19 cellular contexts compared by ENCODE assay signal in the genomic region with DNA sequence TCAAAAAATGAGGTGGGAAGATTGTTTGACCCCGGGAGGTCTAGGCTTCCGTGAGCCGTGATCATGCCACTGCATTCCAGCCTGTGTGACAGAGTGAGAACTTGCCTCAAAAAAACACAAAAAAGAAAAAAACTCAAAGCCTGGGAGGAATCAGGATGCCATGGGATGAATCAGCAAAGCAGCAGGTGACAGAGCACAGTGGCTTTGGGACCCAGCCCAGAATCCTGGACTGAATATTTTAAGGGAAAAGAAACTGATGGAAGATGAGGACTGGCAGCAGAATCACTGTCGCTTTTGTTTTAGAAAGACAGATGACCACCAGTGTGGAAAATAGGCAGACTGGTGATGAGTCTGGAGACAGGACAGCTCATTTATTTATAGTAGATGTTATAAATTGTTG. TPM values are rescaled to one million over a fixed set of nuclear protein-coding genes. Genes with fewer than 3 reads are reported as not detected.
DNase-seq lines count a peak whose midpoint lies in the region; ATAC-seq and TF ChIP-seq lines count a peak whose summit lies in the region.
"Had no signal": no experiment of that assay in that cellular context is flagged by ENCODE, and none has a peak within 500 bp of the region (broad histone marks: within the 10 kb centered on the region; RNA-seq: fewer than 3 reads in every experiment).

No MANE protein-coding gene starts in this region.

- peak overlapping the region; percentile 84 for H3K27ac Mint-ChIP-seq in osteocyte (ENCODE audit: unreplicated experiment)
- no peak overlapping the region for H3K27ac Mint-ChIP-seq in T-cell
- H3K27ac Mint-ChIP-seq: activated CD4-positive, alpha-beta T cell treated with anti-CD3 and anti-CD28 coated beads for 36 hours; activated naive CD8-positive, alpha-beta T cell treated with anti-CD3 and anti-CD28 coated beads for 36 hours; stimulated activated memory B cell treated with anti-CD40 and anti-IgM and Interleukin-4, amounts not matched to agents 10 μg/mL and 1 μg/mL and 100 μg/mL, for 72 hours had no signal

- peak; percentile 41 for ATAC-seq in SK-N-SH treated with all-trans-retinoic acid at 6 μM for 48 hours
- ATAC-seq in HG02623 (IDR thresholded peaks at IDR 0.05; ENCODE audit: unreplicated experiment) = no peak
- ATAC-seq in T-cell (replicated peaks in 1 of 4) = no peak
- no peak for ATAC-seq in sciatic nerve
- ATAC-seq: activated CD4-positive, alpha-beta T cell treated with anti-CD3 and anti-CD28 coated beads for 36 hours; stimulated activated memory B cell treated with anti-CD40 and anti-IgM and Interleukin-4, amounts not matched to agents 10 μg/mL and 1 μg/mL and 100 μg/mL, for 72 hours had no signal

- DNase-seq in EH (ENCODE audit: low read depth) (peak; percentile 88), foreskin fibroblast (peak; percentile 23 to 47), osteocyte (ENCODE audit: extremely low spot score, unreplicated experiment) (no peak), DMS53 treated with DMSO at 0.1 percent for 48 hours (lab: John Stamatoyannopoulos, UW; ENCODE audit: unreplicated experiment) (no peak), T-cell (no peak), sciatic nerve (ENCODE audit: low spot score) (no peak)
- DNase-seq: activated CD4-positive, alpha-beta T cell treated with anti-CD3 and anti-CD28 coated beads for 36 hours; activated naive CD8-positive, alpha-beta T cell treated with anti-CD3 and anti-CD28 coated beads for 36 hours; NCI-H1105 treated with DMSO at 0.1 percent for 48 hours; NCI-H446; stimulated activated CD4-positive, alpha-beta T cell treated with anti-CD3 and anti-CD28 coated beads, Interleukin-4, amount 100 ng/mL, for 4 hours had no signal

- H3K9me3 Mint-ChIP-seq in osteocyte (ENCODE audit: unreplicated experiment) (no peaks in the 10 kb centered on the region), T-cell (no peaks in the 10 kb centered on the region)
- H3K9me3 Mint-ChIP-seq: activated naive CD8-positive, alpha-beta T cell treated with anti-CD3 and anti-CD28 coated beads for 36 hours; IgD-negative memory B cell; stimulated activated memory B cell treated with anti-CD40 and anti-IgM and Interleukin-4, amounts not matched to agents 10 μg/mL and 1 μg/mL and 100 μg/mL, for 72 hours had no signal

- CTCF ChIA-PET in T-cell (lab: Charles Lee) = no interaction called here

- POLR2A ChIA-PET in T-cell (lab: Charles Lee) = no interaction called here

- H3K27me3 Mint-ChIP-seq in osteocyte (ENCODE audit: unreplicated experiment) = no peaks in the 10 kb centered on the region
- peaks cover 0 to 5% of the 10 kb centered on the region in 2 donors for H3K27me3 Mint-ChIP-seq in T-cell
- H3K27me3 Mint-ChIP-seq: activated CD4-positive, alpha-beta T cell treated with anti-CD3 and anti-CD28 coated beads for 36 hours; activated naive CD8-positive, alpha-beta T cell treated with anti-CD3 and anti-CD28 coated beads for 36 hours; IgD-negative memory B cell; stimulated activated memory B cell treated with anti-CD40 and anti-IgM and Interleukin-4, amounts not matched to agents 10 μg/mL and 1 μg/mL and 100 μg/mL, for 72 hours had no signal

- no peak for TF ChIP-seq CTCF in foreskin fibroblast (IDR thresholded peaks at IDR 0.05; ENCODE audit: low read depth, low read length)
- TF ChIP-seq CTCF in osteocyte (IDR thresholded peaks at IDR 0.05) = no peak

- H3K4me3 ChIP-seq in foreskin fibroblast (ENCODE audit: low read depth in 1 of 2, low read length in 2 of 2) = no peak overlapping the region
- H3K4me3 ChIP-seq: coronary artery, right atrium auricular region had no signal

- intact Hi-C loops in sciatic nerve (cut with DNase I) = no loop called here

- peaks cover 34% of the 10 kb centered on the region for H3K36me3 Mint-ChIP-seq in osteocyte (ENCODE audit: unreplicated experiment)
- H3K36me3 Mint-ChIP-seq in T-cell = peaks cover 15% of the 10 kb centered on the region

- H3K4me3 Mint-ChIP-seq in osteocyte (ENCODE audit: unreplicated experiment) (peak overlapping the region; percentile 39), T-cell (no peak overlapping the region)
- H3K4me3 Mint-ChIP-seq: activated CD4-positive, alpha-beta T cell treated with anti-CD3 and anti-CD28 coated beads for 36 hours; activated naive CD8-positive, alpha-beta T cell treated with anti-CD3 and anti-CD28 coated beads for 36 hours; IgD-negative memory B cell; stimulated activated memory B cell treated with anti-CD40 and anti-IgM and Interleukin-4, amounts not matched to agents 10 μg/mL and 1 μg/mL and 100 μg/mL, for 72 hours had no signal

- peaks cover 54% of the 10 kb centered on the region for H3K4me1 Mint-ChIP-seq in osteocyte (ENCODE audit: unreplicated experiment)
- peaks cover 0 to 2% (median 0%) of the 10 kb centered on the region in 3 donors for H3K4me1 Mint-ChIP-seq in T-cell
- H3K4me1 Mint-ChIP-seq: activated CD4-positive, alpha-beta T cell treated with anti-CD3 and anti-CD28 coated beads for 36 hours; stimulated activated memory B cell treated with anti-CD40 and anti-IgM and Interleukin-4, amounts not matched to agents 10 μg/mL and 1 μg/mL and 100 μg/mL, for 72 hours had no signal

TF ChIP-seq in SK-N-SH treated with all-trans-retinoic acid at 6 μM for 48 hours, 23 proteins besides CTCF, POLR2A, EP300 and RAD21:
- no peak for TF ChIP-seq ZNF8 (CRISPR knock-in tag; IDR thresholded peaks at IDR 0.05)
- TF ChIP-seq OSR1 (CRISPR knock-in tag; IDR thresholded peaks at IDR 0.05) = no peak
- no peak for TF ChIP-seq BACH2 (CRISPR knock-in tag; IDR thresholded peaks at IDR 0.05; ENCODE audit: borderline replicate concordance)
- TF ChIP-seq SNAI2 (CRISPR knock-in tag; IDR thresholded peaks at IDR 0.05) = no peak
- TF ChIP-seq ISL1 (CRISPR knock-in tag; IDR thresholded peaks at IDR 0.05) = no peak
- no peak for TF ChIP-seq ZFP30 (CRISPR knock-in tag; IDR thresholded peaks at IDR 0.05)

RNA-seq across cellular contexts. Expression of gene S100G, which starts 16.6 kb away (rescaled TPM):
- total RNA-seq in osteocyte (not detected in 2 replicates), T-cell (not detected), sciatic nerve (not detected)
- total RNA-seq: activated CD4-positive, alpha-beta T cell treated with anti-CD3 and anti-CD28 coated beads for 36 hours; activated naive CD8-positive, alpha-beta T cell treated with anti-CD3 and anti-CD28 coated beads for 36 hours; fibroblast of lung; OCI-LY7; right atrium auricular region had no signal

RNA-seq across cellular contexts. Expression of gene CTPS2, which starts 45.9 kb away (rescaled TPM):
- 37.1 and 39.7 TPM in 2 replicates for total RNA-seq in osteocyte
- total RNA-seq in T-cell = 1 to 10 TPM; 5.2 to 6.7 (median 5.7) TPM
- total RNA-seq in sciatic nerve = 17.0 TPM

RNA-seq across cellular contexts. Expression of gene SYAP1, which starts 52.9 kb away (rescaled TPM):
- total RNA-seq in osteocyte = 47.8 and 51.8 TPM in 2 replicates
- total RNA-seq in T-cell = 10 to 100 TPM; 12.5 to 53.2 (median 19.3) TPM
- total RNA-seq in sciatic nerve = 23.4 TPM

Comparison
In these comparisons a context has a peak if more than half of its experiments do, and no peak if none do; other contexts are left out.
1. DNase-seq: peak in EH (single experiment) and foreskin fibroblast (2 of 2); none in osteocyte (single experiment), DMS53 treated with DMSO at 0.1 percent for 48 hours (single experiment), T-cell (0 of 34) and sciatic nerve (single experiment).